Comparison of ENCODE assay signal across 1 cellular context in the genomic region with DNA sequence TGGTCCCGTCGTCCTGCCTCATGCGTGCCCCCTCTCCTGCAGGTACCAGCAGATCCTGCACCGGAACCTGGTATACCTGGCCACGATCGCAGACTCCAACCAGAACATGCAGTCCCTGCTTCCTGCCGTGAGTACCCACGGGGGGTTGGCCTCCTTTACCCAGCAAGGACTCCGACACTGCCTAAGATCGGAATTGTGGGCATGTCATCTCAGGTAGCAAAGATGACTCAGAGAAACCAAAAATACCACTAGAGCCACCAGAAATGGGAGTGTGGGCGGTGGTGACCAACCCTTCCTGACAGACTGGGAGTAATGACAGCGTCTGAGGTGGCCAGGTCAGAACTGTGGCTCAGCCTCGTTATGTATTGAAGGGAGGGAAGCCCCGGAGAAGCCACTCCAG.
A peak's percentile ranks its signal among the peaks of the same experiment; 100 is the strongest.
TF ChIP-seq lines count a peak whose summit lies in the region.

No MANE protein-coding gene starts in this region.

TF ChIP-seq in HCT116, 20 proteins besides CTCF, POLR2A, EP300 and RAD21 (continued from another document):
- TF ChIP-seq, protein P1, sequence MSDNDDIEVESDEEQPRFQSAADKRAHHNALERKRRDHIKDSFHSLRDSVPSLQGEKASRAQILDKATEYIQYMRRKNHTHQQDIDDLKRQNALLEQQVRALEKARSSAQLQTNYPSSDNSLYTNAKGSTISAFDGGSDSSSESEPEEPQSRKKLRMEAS (IDR thresholded peaks at IDR 0.05): peak; percentile 82
- no peak for TF ChIP-seq EZH2phosphoT487 (IDR thresholded peaks at IDR 0.05; ENCODE audit: borderline replicate concordance)
- peak; percentile 97 for TF ChIP-seq EGR1 (IDR thresholded peaks at IDR 0.05; ENCODE audit: low read depth)
- TF ChIP-seq YY1 (IDR thresholded peaks at IDR 0.05; ENCODE audit: extremely low read depth, insufficient replicate concordance, low read depth, low read length): no peak
